21 cellular contexts compared by ENCODE assay signal in the genomic region with DNA sequence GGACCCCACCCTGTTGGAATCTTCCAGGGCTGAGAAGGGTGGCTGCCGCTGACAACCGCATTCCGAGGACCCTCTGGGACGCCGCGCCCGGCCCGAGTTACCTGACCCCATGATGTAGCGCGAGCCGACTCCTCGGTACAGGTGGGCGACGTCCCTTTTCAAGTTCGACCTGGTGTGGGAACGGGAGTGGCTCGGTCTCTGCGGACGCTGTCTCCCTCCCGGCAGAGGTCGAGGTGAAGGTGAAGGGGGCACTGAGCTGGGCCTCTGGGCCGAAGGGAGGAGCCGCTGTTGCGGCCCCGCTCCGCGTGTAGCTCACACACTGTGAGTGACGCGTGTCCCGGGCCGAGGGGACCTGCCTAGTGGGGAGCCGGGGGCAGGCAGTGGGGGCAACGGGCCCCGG.
"Had no signal": no experiment of that assay in that cellular context is flagged by ENCODE, and none has a peak within 500 bp of the region (broad histone marks: within the 10 kb centered on the region; RNA-seq: fewer than 3 reads in every experiment).

No MANE protein-coding gene starts in this region.

- H3K4me1 ChIP-seq: ascending aorta, vagina had no signal

- H3K27me3 Mint-ChIP-seq: activated B cell treated with CpG ODN at 0.5 μM for 24 hours; activated CD4-positive, alpha-beta T cell treated with anti-CD3 and anti-CD28 coated beads for 36 hours; activated naive CD4-positive, alpha-beta T cell treated with anti-CD3 and anti-CD28 coated beads, Interleukin-2, amount 50 U/mL, for 24 hours; natural killer cell treated with Interleukin-12 subunit alpha and Interleukin-12 subunit beta and Interleukin-15 and Interleukin-18, amount 100 ng/mL, for 72 hours had no signal

- H3K27ac Mint-ChIP-seq: activated B cell treated with CpG ODN at 0.5 μM for 24 hours; activated CD4-positive, alpha-beta T cell treated with anti-CD3 and anti-CD28 coated beads for 36 hours; activated naive CD4-positive, alpha-beta T cell treated with anti-CD3 and anti-CD28 coated beads, Interleukin-2, amount 50 U/mL, for 24 hours; natural killer cell treated with Interleukin-12 subunit alpha and Interleukin-12 subunit beta and Interleukin-15 and Interleukin-18, amount 100 ng/mL, for 72 hours; type B pancreatic cell had no signal

- ATAC-seq: activated CD4-positive, alpha-beta T cell treated with anti-CD3 and anti-CD28 coated beads for 36 hours; gastrocnemius medialis; natural killer cell treated with Interleukin-12 subunit alpha and Interleukin-12 subunit beta and Interleukin-15 and Interleukin-18, amount 100 ng/mL, for 72 hours had no signal

- H3K9me3 ChIP-seq: ascending aorta, esophagus squamous epithelium, gastrocnemius medialis, thoracic aorta, vagina had no signal

- DNase-seq: activated B cell treated with CpG ODN at 0.5 μM for 24 hours; activated CD4-positive, alpha-beta T cell treated with anti-CD3 and anti-CD28 coated beads, Interleukin-2, amount 50 U/mL, for 4 hours; activated CD8-positive, alpha-beta memory T cell treated with anti-CD3 and anti-CD28 coated beads for 24 hours; activated gamma-delta T cell; brain microvascular endothelial cell; central memory CD4-positive, alpha-beta T cell; esophagus squamous epithelium; gastrocnemius medialis; islet precursor cell; midbrain; stimulated activated CD4-positive, alpha-beta T cell treated with anti-CD3 and anti-CD28 coated beads, Interleukin-4, amount 100 ng/mL, for 1 hour; stimulated activated naive CD4-positive, alpha-beta T cell; T-helper 9 cell had no signal

- H3K4me3 Mint-ChIP-seq: activated B cell treated with CpG ODN at 0.5 μM for 24 hours; activated CD4-positive, alpha-beta T cell treated with anti-CD3 and anti-CD28 coated beads for 36 hours; activated naive CD4-positive, alpha-beta T cell treated with anti-CD3 and anti-CD28 coated beads, Interleukin-2, amount 50 U/mL, for 24 hours; natural killer cell treated with Interleukin-12 subunit alpha and Interleukin-12 subunit beta and Interleukin-15 and Interleukin-18, amount 100 ng/mL, for 72 hours; type B pancreatic cell had no signal

- H3K27ac ChIP-seq: ascending aorta, brain microvascular endothelial cell, esophagus squamous epithelium, gastrocnemius medialis, thoracic aorta, vagina had no signal

- H3K9me3 Mint-ChIP-seq: activated B cell treated with CpG ODN at 0.5 μM for 24 hours; activated naive CD4-positive, alpha-beta T cell treated with anti-CD3 and anti-CD28 coated beads, Interleukin-2, amount 50 U/mL, for 24 hours; natural killer cell treated with Interleukin-12 subunit alpha and Interleukin-12 subunit beta and Interleukin-15 and Interleukin-18, amount 100 ng/mL, for 72 hours; type B pancreatic cell had no signal

- H3K27me3 ChIP-seq: ascending aorta, brain microvascular endothelial cell, esophagus squamous epithelium, gastrocnemius medialis, vagina had no signal

- H3K4me3 ChIP-seq: ascending aorta, esophagus squamous epithelium, gastrocnemius medialis, thoracic aorta, vagina had no signal

- FAIRE-seq: colon had no signal
